9 cellular contexts compared by ENCODE assay signal in the genomic region with DNA sequence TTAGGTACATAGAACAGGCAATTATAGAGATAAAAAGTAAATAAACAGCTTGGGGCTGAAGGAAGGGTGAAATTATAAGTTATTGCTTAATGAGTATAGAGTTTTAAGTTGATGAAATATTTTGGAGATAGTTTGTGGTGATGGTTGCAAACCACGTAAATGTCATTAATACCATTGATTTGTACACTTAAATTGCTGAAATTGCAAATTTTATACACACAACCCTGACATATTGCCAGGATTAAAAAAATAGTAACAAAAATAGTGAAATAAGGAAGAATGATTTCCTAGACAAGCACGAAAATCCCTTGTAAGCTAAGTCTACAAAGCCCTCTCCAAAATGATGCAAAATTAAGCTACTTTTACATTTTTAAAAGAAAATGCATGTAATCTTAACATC. TPM values are rescaled to one million over a fixed set of nuclear protein-coding genes. Genes with fewer than 3 reads are reported as not detected.
"Had no signal": no experiment of that assay in that cellular context is flagged by ENCODE, and none has a peak within 500 bp of the region (broad histone marks: within the 10 kb centered on the region; RNA-seq: fewer than 3 reads in every experiment).

No MANE protein-coding gene starts in this region.

- H3K4me2 ChIP-seq: KMS-11 had no signal

- FAIRE-seq: HTR-8/SVneo had no signal

- H3K9ac ChIP-seq: KMS-11 had no signal

- DNase-seq: Karpas-422, Kasumi-1, KBM-7, KG1 had no signal

- H3K27ac ChIP-seq: HL-60, KMS-11 had no signal

RNA-seq across cellular contexts. Expression of a gene that starts 46.2 kb away (rescaled TPM):
- total RNA-seq: HT1080 had no signal
- polyA plus RNA-seq: IgD-negative memory B cell had no signal
